In the genomic region with DNA sequence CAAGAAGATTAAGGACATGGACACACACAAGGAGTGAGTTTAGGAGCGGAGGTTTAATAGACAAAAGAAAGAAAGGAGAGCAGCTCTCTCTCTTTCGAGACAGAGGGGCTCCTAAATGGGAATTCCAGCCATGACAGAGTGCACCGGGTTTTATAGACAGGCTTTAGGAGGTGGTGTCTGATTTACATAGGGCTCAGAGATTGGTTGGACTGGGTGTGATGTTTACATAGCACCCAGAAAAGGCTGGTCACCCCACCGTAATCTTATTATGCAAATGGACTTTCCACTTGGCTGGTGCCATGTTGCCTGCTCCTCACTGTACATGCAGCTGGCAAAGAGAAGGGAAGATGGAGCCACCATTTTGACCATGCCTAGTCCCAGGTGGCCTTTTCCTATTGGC, we compare ENCODE assay signal across 22 cellular contexts. TPM values are rescaled to one million over a fixed set of nuclear protein-coding genes. Genes with fewer than 3 reads are reported as not detected.
"Had no signal": no experiment of that assay in that cellular context is flagged by ENCODE, and none has a peak within 500 bp of the region (broad histone marks: within the 10 kb centered on the region; RNA-seq: fewer than 3 reads in every experiment).

No MANE protein-coding gene starts in this region.

- H3K4me1 ChIP-seq: right lobe of liver, uterus had no signal

- H3K36me3 ChIP-seq: left ventricle myocardium inferior, lower lobe of right lung, neutrophil, right lobe of liver, tibial artery, upper lobe of left lung, uterus had no signal

- H3K4me3 Mint-ChIP-seq: immature natural killer cell; nephron; stimulated activated memory B cell treated with anti-CD40 and anti-IgM and Interleukin-4, amounts not matched to agents 10 μg/mL and 1 μg/mL and 100 μg/mL, for 72 hours; stimulated activated naive CD8-positive, alpha-beta T cell treated with anti-CD3 and anti-CD28 coated beads, Interleukin-15, Interleukin-2, amounts not matched to agents 100 ng/mL and 50 ng/mL, for 24 hours had no signal

- H3K4me1 Mint-ChIP-seq: stimulated activated memory B cell treated with anti-CD40 and anti-IgM and Interleukin-4, amounts not matched to agents 10 μg/mL and 1 μg/mL and 100 μg/mL, for 72 hours had no signal

- H3K36me3 Mint-ChIP-seq: immature natural killer cell; naive B cell; stimulated activated memory B cell treated with anti-CD40 and anti-IgM and Interleukin-4, amounts not matched to agents 10 μg/mL and 1 μg/mL and 100 μg/mL, for 72 hours had no signal

- DNase-seq: dermis blood vessel endothelial cell; foreskin keratinocyte; immature natural killer cell; kidney; left cardiac atrium; left ventricle myocardium inferior; lower lobe of right lung; mesenchymal stem cell; naive B cell; psoas muscle; retina; right lobe of liver; stimulated activated CD4-positive, alpha-beta T cell treated with anti-CD3 and anti-CD28 coated beads, Interleukin-4, amount 100 ng/mL, for 1 hour; stimulated activated CD8-positive, alpha-beta memory T cell treated with anti-CD3 and anti-CD28 coated beads, Interleukin-4, amount 100 ng/mL, for 48 hours; tibial artery; upper lobe of left lung; uterus had no signal

- H3K27ac ChIP-seq: foreskin keratinocyte, left ventricle myocardium inferior, lower lobe of right lung, neutrophil, psoas muscle, right lobe of liver, tibial artery, upper lobe of left lung, uterus had no signal

- H3K9me3 ChIP-seq: left ventricle myocardium inferior, lower lobe of right lung, neutrophil, psoas muscle, right lobe of liver, tibial artery, upper lobe of left lung, uterus had no signal

- H3K9me3 Mint-ChIP-seq: immature natural killer cell; nephron; stimulated activated naive CD8-positive, alpha-beta T cell treated with anti-CD3 and anti-CD28 coated beads, Interleukin-15, Interleukin-2, amounts not matched to agents 100 ng/mL and 50 ng/mL, for 24 hours had no signal

- ATAC-seq: foreskin keratinocyte; left cardiac atrium; lower lobe of right lung; psoas muscle; right lobe of liver; stimulated activated memory B cell treated with anti-CD40 and anti-IgM and Interleukin-4, amounts not matched to agents 10 μg/mL and 1 μg/mL and 100 μg/mL, for 72 hours had no signal

- H3K27me3 Mint-ChIP-seq: stimulated activated naive CD8-positive, alpha-beta T cell treated with anti-CD3 and anti-CD28 coated beads, Interleukin-15, Interleukin-2, amounts not matched to agents 100 ng/mL and 50 ng/mL, for 24 hours had no signal

- H3K27ac Mint-ChIP-seq: immature natural killer cell; naive B cell; nephron; stimulated activated memory B cell treated with anti-CD40 and anti-IgM and Interleukin-4, amounts not matched to agents 10 μg/mL and 1 μg/mL and 100 μg/mL, for 72 hours; stimulated activated naive CD8-positive, alpha-beta T cell treated with anti-CD3 and anti-CD28 coated beads, Interleukin-15, Interleukin-2, amounts not matched to agents 100 ng/mL and 50 ng/mL, for 24 hours had no signal

- H3K4me3 ChIP-seq: left ventricle myocardium inferior, lower lobe of right lung, psoas muscle, right lobe of liver, tibial artery, upper lobe of left lung, uterus had no signal

- H3K27me3 ChIP-seq: foreskin keratinocyte, neutrophil, right lobe of liver, tibial artery, upper lobe of left lung, uterus had no signal

RNA-seq across cellular contexts. Expression of a gene that starts 28.4 kb away (rescaled TPM):
- total RNA-seq: epithelial cell of proximal tubule had no signal
